ENCODE assay signal across 1 cellular context in genomic region chr13:102773441-102774209, GRCh38.
TF ChIP-seq lines count a peak whose summit lies in the region.

TSS of gene TEX30 (minus strand) at chr13:102773786. CDS start at chr13:102770026, 3,760 bp downstream.

TF ChIP-seq in SK-N-SH, 30 proteins besides CTCF, POLR2A, EP300 and RAD21 (continued from another document):
- TF ChIP-seq FOXM1 (IDR thresholded peaks at IDR 0.05; ENCODE audit: low read depth), result no peak
- TF ChIP-seq SMC3 (IDR thresholded peaks at IDR 0.05; ENCODE audit: low read depth, low read length), result peak; percentile 19; the same call in 1 of the 2 replicates
- peak; percentile 67 for TF ChIP-seq TAF1 (IDR thresholded peaks at IDR 0.05; ENCODE audit: borderline replicate concordance, low read depth, low read length)
- TF ChIP-seq MEF2A (IDR thresholded peaks at IDR 0.05; ENCODE audit: borderline replicate concordance, low read depth), result no peak
- TF ChIP-seq PBX3 (IDR thresholded peaks at IDR 0.05), result peak; percentile 4; the same call in 1 of the 2 replicates
- TF ChIP-seq RFX5 (IDR thresholded peaks at IDR 0.05; ENCODE audit: low read length), result no peak
- no peak for TF ChIP-seq USF2 (IDR thresholded peaks at IDR 0.05; ENCODE audit: borderline replicate concordance, low read depth, low read length)
TF ChIP-seq in SK-N-SH: peak in this region for 11.
